ENCODE assay signal across 25 cellular contexts in genomic region chr2:11200651-11201050, GRCh38. TPM values are rescaled to one million over a fixed set of nuclear protein-coding genes. Genes with fewer than 3 reads are reported as not detected.
DNase-seq lines count a peak whose midpoint lies in the region; ATAC-seq, FAIRE-seq and TF ChIP-seq lines count a peak whose summit lies in the region.
"Had no signal": no experiment of that assay in that cellular context is flagged by ENCODE, and none has a peak within 500 bp of the region (broad histone marks: within the 10 kb centered on the region; RNA-seq: fewer than 3 reads in every experiment).

No MANE protein-coding gene starts in this region.

- H2AFZ ChIP-seq in HepG2 (ENCODE audit: low read length): no peak overlapping the region
- H2AFZ ChIP-seq in K562 (ENCODE audit: low read depth, low read length): no peak overlapping the region

- H3K4me2 ChIP-seq in HepG2 (ENCODE audit: low read depth, low read length) (no peak overlapping the region), K562 (ENCODE audit: insufficient read depth, low read length) (no peak overlapping the region)
- H3K4me2 ChIP-seq: BLaER1 had no signal

- 96% methylated on average over 2 of the region's 2 CpGs for WGBS in HepG2 (ENCODE audit: low lambda C conversion rate)
- 86% methylated on average over 2 of the region's 2 CpGs for WGBS in right lobe of liver (ENCODE audit: insufficient coverage, low coverage, low lambda C conversion rate, missing lambda C conversion rate)
- WGBS in K562 (ENCODE audit: insufficient coverage, low coverage, missing lambda C conversion rate): 89% methylated on average over 2 of the region's 2 CpGs

- H3K27ac ChIP-seq in HepG2 (ENCODE audit: extremely low read length, insufficient read depth, low read length): no peak overlapping the region
- H3K27ac ChIP-seq in right lobe of liver: no peak overlapping the region
- no peak overlapping the region for H3K27ac ChIP-seq in K562 (ENCODE audit: extremely low read depth, low read depth, low read length)
- H3K27ac ChIP-seq in left ventricle myocardium inferior (replicated peaks): no peak overlapping the region
- H3K27ac ChIP-seq in lower lobe of right lung: no peak overlapping the region
- H3K27ac ChIP-seq: BLaER1 had no signal

- no peak overlapping the region for H3K4me3 ChIP-seq in HepG2 (replicated peaks in 1 of 3; ENCODE audit: insufficient read depth in 1 of 3, low read depth in 2 of 3, low read length in 3 of 3)
- no peak overlapping the region for H3K4me3 ChIP-seq in right lobe of liver
- no peak overlapping the region for H3K4me3 ChIP-seq in K562
- H3K4me3 ChIP-seq in left ventricle myocardium inferior: no peak overlapping the region
- no peak overlapping the region for H3K4me3 ChIP-seq in lower lobe of right lung
- H3K4me3 ChIP-seq: BLaER1 had no signal

- TF ChIP-seq CTCF in HepG2 (CRISPR knock-in tag; IDR thresholded peaks at IDR 0.05) (no peak), right lobe of liver (IDR thresholded peaks at IDR 0.05) (no peak), K562 (IDR thresholded peaks at IDR 0.05 in 2 of 3, conservative IDR thresholded peaks at IDR 0.05 in 1 of 3; ENCODE audit: insufficient read depth in 2 of 3, low read depth in 1 of 3, low read length in 3 of 3) (no peak), left ventricle myocardium inferior (IDR thresholded peaks at IDR 0.05; ENCODE audit: borderline replicate concordance) (no peak), lower lobe of right lung (IDR thresholded peaks at IDR 0.05) (no peak)

- no peaks in the 10 kb centered on the region for H3K9me1 ChIP-seq in K562 (ENCODE audit: control insufficient read depth, insufficient read depth, low read length)

- H3K4me1 ChIP-seq in HepG2 (ENCODE audit: insufficient read depth, low read length) (no peaks in the 10 kb centered on the region), right lobe of liver (no peaks in the 10 kb centered on the region), K562 (replicated peaks in 1 of 2; ENCODE audit: control insufficient read depth in 2 of 2, insufficient read depth in 2 of 2, low read length in 2 of 2) (no peaks in the 10 kb centered on the region; a peak in 1 of 5 replicates), left ventricle myocardium inferior (no peaks in the 10 kb centered on the region), lower lobe of right lung (peaks cover 16% of the 10 kb centered on the region)
- H3K4me1 ChIP-seq: BLaER1 had no signal

- ATAC-seq in HepG2 (no peak), right lobe of liver (no peak), K562 (no peak), HG02852 (IDR thresholded peaks at IDR 0.05; ENCODE audit: unreplicated experiment) (no peak), lower lobe of right lung (no peak)

- no peak for TF ChIP-seq POLR2A in HepG2 (IDR thresholded peaks at IDR 0.05; ENCODE audit: insufficient read depth in 1 of 2, low read depth in 2 of 2, low read length in 2 of 2)
- TF ChIP-seq POLR2A in right lobe of liver (IDR thresholded peaks at IDR 0.05): no peak
- no peak for TF ChIP-seq POLR2A in K562 (conservative IDR thresholded peaks at IDR 0.05)

- CTCF ChIA-PET in HepG2 (lab: Yijun Ruan, JAX; ENCODE audit: low intra/inter-chr PET ratio, low total read pairs) (no interaction called here), K562 (lab: Yijun Ruan, JAX; ENCODE audit: low intra/inter-chr PET ratio) (no interaction called here)

- no peak for DNase-seq in HepG2 (ENCODE audit: low spot score)
- no peak for DNase-seq in right lobe of liver
- DNase-seq in K562 (ENCODE audit: extremely low read depth in 1 of 4, low spot score in 3 of 4): no peak
- no peak for DNase-seq in left ventricle myocardium inferior
- DNase-seq in lower lobe of right lung: no peak
- DNase-seq: 8988T; BE2C; C1 segment of cervical spinal cord; CD4-positive, alpha-beta memory T cell; CD4-positive, CD25-positive, alpha-beta regulatory T cell; CD8-positive, alpha-beta memory T cell; COR-L47; DMS 273 treated with DMSO at 0.1 percent for 48 hours; DMS153; DMS53; DMS79; DND-41; EL; GF-D8 had no signal

- TF ChIP-seq RAD21 in HepG2 (CRISPR knock-in tag; IDR thresholded peaks at IDR 0.05): no peak
- TF ChIP-seq RAD21 in K562 (CRISPR knock-in tag; conservative IDR thresholded peaks at IDR 0.05 in 1 of 2, IDR thresholded peaks at IDR 0.05 in 1 of 2): no peak

- POLR2A ChIA-PET in HepG2 (lab: Yijun Ruan, JAX): no interaction called here
- POLR2A ChIA-PET in K562 (lab: Yijun Ruan, JAX): interaction anchor here (0.7 kb wide), 1 partner anchor 270 kb away, joined by 3 read pairs; no protein-coding TSS in a partner anchor

- in situ Hi-C loops in HepG2 (cut with HindIII; ENCODE audit: extremely low pct_ligation_motif_present, low pct_unique_long_range_greater_than_20kb): no loop called here
- in situ Hi-C loops in K562 (cut with MboI): no loop called here

- no peak overlapping the region for H3K9ac ChIP-seq in HepG2 (ENCODE audit: insufficient read depth, low read depth, low read length)
- H3K9ac ChIP-seq in K562 (ENCODE audit: insufficient read depth in 1 of 2, low read depth in 2 of 2, low read length in 2 of 2): no peak overlapping the region
- H3K9ac ChIP-seq: BLaER1 had no signal

- BruUV-seq in HepG2 (replicated peaks; lab: Mats Ljungman, UMichigan): no TSS peak
- no TSS peak for BruUV-seq in K562 (replicated peaks; lab: Mats Ljungman, UMichigan)

- no peaks in the 10 kb centered on the region for H3K27me3 ChIP-seq in HepG2 (ENCODE audit: control insufficient read depth in 1 of 2, insufficient read depth in 2 of 2, low read length in 2 of 2)
- H3K27me3 ChIP-seq in right lobe of liver: no peaks in the 10 kb centered on the region
- H3K27me3 ChIP-seq in K562 (ENCODE audit: control insufficient read depth in 2 of 2, insufficient read depth in 2 of 2, low read length in 2 of 2): no peaks in the 10 kb centered on the region
- no peaks in the 10 kb centered on the region for H3K27me3 ChIP-seq in left ventricle myocardium inferior (ENCODE audit: low read depth)
- no peaks in the 10 kb centered on the region for H3K27me3 ChIP-seq in lower lobe of right lung (ENCODE audit: low read depth)
- H3K27me3 ChIP-seq: BE2C, BLaER1 had no signal

- TF ChIP-seq EP300 in HepG2 (IDR thresholded peaks at IDR 0.05; ENCODE audit: low read depth in 2 of 2, low read length in 2 of 2): no peak
- TF ChIP-seq EP300 in HepG2 (CRISPR knock-in tag; IDR thresholded peaks at IDR 0.05; ENCODE audit: borderline replicate concordance): no peak
- TF ChIP-seq EP300 in K562 (IDR thresholded peaks at IDR 0.05; ENCODE audit: low read length): no peak

- no peaks in the 10 kb centered on the region for H4K20me1 ChIP-seq in HepG2 (ENCODE audit: insufficient read depth, low read length)
- H4K20me1 ChIP-seq in K562 (replicated peaks; ENCODE audit: control insufficient read depth, insufficient read depth, low read length): no peaks in the 10 kb centered on the region
- H4K20me1 ChIP-seq: BLaER1 had no signal

- intact Hi-C loops in HepG2 (cut with micrococcal nuclease; ENCODE audit: unreplicated experiment): no loop called here
- intact Hi-C loops in right lobe of liver (cut with DNase I): no loop called here
- intact Hi-C loops in K562 (cut with micrococcal nuclease): no loop called here
- intact Hi-C loops in left ventricle myocardium inferior (cut with micrococcal nuclease): no loop called here
- intact Hi-C loops in lower lobe of right lung (cut with DNase I): no loop called here

- H3K9me3 ChIP-seq in HepG2 (ENCODE audit: low read length): no peaks in the 10 kb centered on the region
- no peaks in the 10 kb centered on the region for H3K9me3 ChIP-seq in right lobe of liver
- H3K9me3 ChIP-seq in K562 (replicated peaks; ENCODE audit: control insufficient read depth, insufficient read depth, low read depth, low read length): no peaks in the 10 kb centered on the region
- no peaks in the 10 kb centered on the region for H3K9me3 ChIP-seq in left ventricle myocardium inferior (replicated peaks)
- H3K9me3 ChIP-seq in lower lobe of right lung: no peaks in the 10 kb centered on the region
- H3K9me3 ChIP-seq: BE2C, BLaER1 had no signal

- H3K79me2 ChIP-seq in HepG2 (ENCODE audit: insufficient read depth, low read length) (no peaks in the 10 kb centered on the region), K562 (ENCODE audit: control insufficient read depth, insufficient read depth, low read length) (no peaks in the 10 kb centered on the region)

- H3K36me3 ChIP-seq in HepG2 (replicated peaks in 1 of 2; ENCODE audit: control insufficient read depth in 1 of 2, insufficient read depth in 2 of 2, low read length in 2 of 2) (peaks cover 18 to 93% of the 10 kb centered on the region in 2 experiments), right lobe of liver (peaks cover 0 to 61% (median 11%) of the 10 kb centered on the region in 4 donors), K562 (ENCODE audit: control insufficient read depth, insufficient read depth, low read length) (peaks cover 61% of the 10 kb centered on the region; the same call in 2 of the 3 replicates), left ventricle myocardium inferior (peaks cover 63% of the 10 kb centered on the region), lower lobe of right lung (peaks cover 75% of the 10 kb centered on the region)

- FAIRE-seq in HepG2 (lab: Jason Lieb, UNC): no peak
- peak; percentile 8 for FAIRE-seq in G401.6 (lab: Jason Lieb, UNC)
- no peak for FAIRE-seq in K562 (lab: Jason Lieb, UNC)
- FAIRE-seq: A204.1, GM12891, GM19239 had no signal

RNA-seq across cellular contexts. Expression of gene SLC66A3, which starts 45.4 kb away (rescaled TPM):
- total RNA-seq in HepG2 (2016; rRNA removed; fragmentation: Illumina TruSeq; extraction: Trizol) (1.5 and 2.2 TPM in 2 replicates), right lobe of liver (10 to 100 TPM in 2 of 6 experiments, 1 to 10 TPM in 4; 4.9 to 16.1 (median 8.8) TPM), K562 (2014; rRNA removed) (8.0 and 15.7 TPM in 2 replicates), K562 (2014; rRNA removed; fragmentation: Illumina TruSeq; extraction: Trizol) (9.1 and 9.8 TPM in 2 replicates), K562 (2015; rRNA removed; fragmentation: Illumina TruSeq; extraction: Trizol) (6.6 and 7.6 TPM in 2 replicates), K562 (2021) (7.4 and 8.2 TPM in 2 replicates), left ventricle myocardium inferior (7.8 TPM), lower lobe of right lung (23.8 TPM)
- 0.71 and 1.4 TPM in 2 replicates for total RNA-seq in HepG2 (2016; cell fraction: cytosol; rRNA removed; fragmentation: Illumina TruSeq; extraction: Trizol; ENCODE audit: low read depth)
- 1.8 TPM in 2 replicates for total RNA-seq in HepG2 (2016; cell fraction: insoluble cytoplasmic fraction; rRNA removed; fragmentation: Illumina TruSeq; extraction: Trizol)
- 2.2 and 2.8 TPM in 2 replicates for total RNA-seq in HepG2 (2016; cell fraction: membrane; rRNA removed; fragmentation: Illumina TruSeq; extraction: Trizol)
- 1.3 and 2.1 TPM in 2 replicates for total RNA-seq in HepG2 (2016; cell fraction: nucleus; rRNA removed; fragmentation: Illumina TruSeq; extraction: Trizol)
- polyA plus RNA-seq in HepG2 (2011; rRNA removed) (3.7 and 5.0 TPM in 2 replicates), K562 (2011; rRNA removed) (29.9 and 30.0 TPM in 2 replicates), K562 (2014; fragmentation: Illumina TruSeq; extraction: Trizol) (10.0 and 11.2 TPM in 2 replicates), K562 (2014; fragmentation: Nextera tagmentation; extraction: Ambion mirVana) (1 to 10 TPM; 2.8 to 3.0 TPM), K562 (2014; rRNA removed) (13.9 and 15.2 TPM in 2 replicates)
- polyA plus RNA-seq in HepG2 (2011; cell fraction: cytosol; rRNA removed): 3.7 and 4.6 TPM in 2 replicates
- 1.2 and 1.6 TPM in 2 replicates for polyA plus RNA-seq in HepG2 (2011; cell fraction: nucleus; rRNA removed)
- polyA plus RNA-seq in HepG2 (2012): 2.1 and 2.2 TPM in 2 replicates
- 1.4 and 2.5 TPM in 2 replicates for polyA plus RNA-seq in HepG2 (2016; cell fraction: cytosol; fragmentation: Illumina TruSeq; extraction: Trizol; ENCODE audit: low read depth)
- 1.7 TPM in 2 replicates for polyA plus RNA-seq in HepG2 (2016; cell fraction: insoluble cytoplasmic fraction; fragmentation: Illumina TruSeq; extraction: Trizol; ENCODE audit: low read depth)
- polyA plus RNA-seq in HepG2 (2016; cell fraction: membrane; fragmentation: Illumina TruSeq; extraction: Trizol; ENCODE audit: low read depth): 2.2 and 2.4 TPM in 2 replicates
- 1.5 and 3.4 TPM in 2 replicates for polyA plus RNA-seq in HepG2 (2016; cell fraction: nucleus; fragmentation: Illumina TruSeq; extraction: Trizol; ENCODE audit: insufficient read depth, low read depth)
- 11.8 and 11.9 TPM in 2 replicates for polyA minus RNA-seq in HepG2 (2011; rRNA and poly(A)+ RNA removed; ENCODE audit: low replicate concordance)
- 1.6 and 1.7 TPM in 2 replicates for polyA minus RNA-seq in HepG2 (2011; cell fraction: cytosol; rRNA and poly(A)+ RNA removed)
- 0.90 and 2.4 TPM in 2 replicates for polyA minus RNA-seq in HepG2 (2011; cell fraction: nucleus; rRNA and poly(A)+ RNA removed)
- total RNA-seq in K562 (2011; cell fraction: chromatin; rRNA removed; ENCODE audit: low replicate concordance): 12.5 and 29.6 TPM in 2 replicates
- 17.5 and 21.2 TPM in 2 replicates for total RNA-seq in K562 (2011; cell fraction: nucleolus; rRNA removed)
- total RNA-seq in K562 (2011; cell fraction: nucleoplasm; rRNA removed): 21.6 and 24.4 TPM in 2 replicates
- polyA plus RNA-seq in K562 (2011; cell fraction: cytosol; rRNA removed): 30.8 and 50.1 TPM in 2 replicates
- 12.1 and 16.7 TPM in 2 replicates for polyA plus RNA-seq in K562 (2011; cell fraction: nucleus; rRNA removed)
- 8.3 and 13.0 TPM in 2 replicates for polyA plus RNA-seq in K562 (2012)
- 14.2 and 19.1 TPM in 2 replicates for polyA minus RNA-seq in K562 (2011; rRNA and poly(A)+ RNA removed)
- polyA minus RNA-seq in K562 (2011; cell fraction: cytosol; rRNA and poly(A)+ RNA removed): 8.8 and 13.7 TPM in 2 replicates
- 6.9 and 10.1 TPM in 2 replicates for polyA minus RNA-seq in K562 (2011; cell fraction: nucleus; rRNA and poly(A)+ RNA removed)

Comparison
In these comparisons a context has a peak if more than half of its experiments do, and no peak if none do; other contexts are left out.
1. Of the 241 proteins assayed by ChIP-seq in both HepG2 and K562: peak only in HepG2: MAFF; only in K562: none; in both: none; in neither: 239; mixed calls (peak in some experiments, not most) for 1.